Comparison of ENCODE assay signal across 12 cellular contexts in genomic region chr4:86947494-86948120, GRCh38. TPM values are rescaled to one million over a fixed set of nuclear protein-coding genes. Genes with fewer than 3 reads are reported as not detected.
A peak's percentile ranks its signal among the peaks of the same experiment; 100 is the strongest.
DNase-seq lines count a peak whose midpoint lies in the region; ATAC-seq and TF ChIP-seq lines count a peak whose summit lies in the region.
"Had no signal": no experiment of that assay in that cellular context is flagged by ENCODE, and none has a peak within 500 bp of the region (broad histone marks: within the 10 kb centered on the region; RNA-seq: fewer than 3 reads in every experiment).

No MANE protein-coding gene starts in this region.

- H3K27ac ChIP-seq in neural progenitor cell, result peak overlapping the region; percentile 75
- H3K27ac ChIP-seq: coronary artery, RWPE1 had no signal

- H3K79me2 ChIP-seq in neural progenitor cell (ENCODE audit: low read depth), result peaks cover 68% of the 10 kb centered on the region

- no peaks in the 10 kb centered on the region for H3K36me3 ChIP-seq in neural progenitor cell

- no peaks in the 10 kb centered on the region for H3K9me3 Mint-ChIP-seq in activated T-cell treated with anti-CD3 and anti-CD28 coated beads, Interleukin-2, amount 50 U/mL, for 72 hours
- no peaks in the 10 kb centered on the region for H3K9me3 Mint-ChIP-seq in activated T-helper 17 cell treated with anti-CD3 and anti-CD28 coated beads, Interleukin-2, amount 50 U/mL, for 72 hours
- no peaks in the 10 kb centered on the region for H3K9me3 Mint-ChIP-seq in neural progenitor cell

- ATAC-seq in activated T-cell treated with anti-CD3 and anti-CD28 coated beads, Interleukin-2, amount 50 U/mL, for 72 hours (replicated peaks in 1 of 2), result no peak
- ATAC-seq in HG03095 (IDR thresholded peaks at IDR 0.05; ENCODE audit: unreplicated experiment), result peak; percentile 38
- no peak for ATAC-seq in activated T-helper 17 cell treated with anti-CD3 and anti-CD28 coated beads, Interleukin-2, amount 50 U/mL, for 72 hours (replicated peaks)

- no peak overlapping the region for H3K4me3 ChIP-seq in neural progenitor cell
- H3K4me3 ChIP-seq: coronary artery had no signal

- peak overlapping the region in 1 of 2 donors; percentile 44 for H3K4me3 Mint-ChIP-seq in activated T-cell treated with anti-CD3 and anti-CD28 coated beads, Interleukin-2, amount 50 U/mL, for 72 hours
- H3K4me3 Mint-ChIP-seq in activated T-helper 17 cell treated with anti-CD3 and anti-CD28 coated beads, Interleukin-2, amount 50 U/mL, for 72 hours, result peak overlapping the region; percentile 8
- H3K4me3 Mint-ChIP-seq in neural progenitor cell, result no peak overlapping the region

- peak overlapping the region; percentile 23 for H3K4me2 ChIP-seq in neural progenitor cell

- no peak for TF ChIP-seq CTCF in neural progenitor cell (IDR thresholded peaks at IDR 0.05)

- H3K4me1 ChIP-seq in neural progenitor cell, result peaks cover 44% of the 10 kb centered on the region

- H4K20me1 ChIP-seq in neural progenitor cell (ENCODE audit: low read depth), result no peaks in the 10 kb centered on the region

- H3K4me1 Mint-ChIP-seq in activated T-cell treated with anti-CD3 and anti-CD28 coated beads, Interleukin-2, amount 50 U/mL, for 72 hours (ENCODE audit: low read depth), result peaks cover 35% of the 10 kb centered on the region
- H3K4me1 Mint-ChIP-seq in activated T-helper 17 cell treated with anti-CD3 and anti-CD28 coated beads, Interleukin-2, amount 50 U/mL, for 72 hours, result peaks cover 22% of the 10 kb centered on the region
- H3K4me1 Mint-ChIP-seq in neural progenitor cell, result peaks cover 35% of the 10 kb centered on the region

- peaks cover 0 to 5% of the 10 kb centered on the region in 2 donors for H3K36me3 Mint-ChIP-seq in activated T-cell treated with anti-CD3 and anti-CD28 coated beads, Interleukin-2, amount 50 U/mL, for 72 hours (ENCODE audit: insufficient read depth in 2 of 2)
- H3K36me3 Mint-ChIP-seq in activated T-helper 17 cell treated with anti-CD3 and anti-CD28 coated beads, Interleukin-2, amount 50 U/mL, for 72 hours (ENCODE audit: low read depth), result peaks cover 41% of the 10 kb centered on the region
- no peaks in the 10 kb centered on the region for H3K36me3 Mint-ChIP-seq in neural progenitor cell

- H3K9me3 ChIP-seq in neural progenitor cell (ENCODE audit: low read depth), result no peaks in the 10 kb centered on the region

- peaks cover 22% of the 10 kb centered on the region for H3F3A ChIP-seq in neural progenitor cell (ENCODE audit: low read depth)

- H3K27me3 ChIP-seq in neural progenitor cell, result no peaks in the 10 kb centered on the region

- DNase-seq in activated T-cell treated with anti-CD3 and anti-CD28 coated beads, Interleukin-2, amount 50 U/mL, for 72 hours, result no peak
- no peak for DNase-seq in activated T-cell treated with anti-CD3 and anti-CD28 coated beads, Interleukin-2, amount 50 U/mL, for 48 hours
- DNase-seq in neural progenitor cell (ENCODE audit: low spot score) (no peak), epidermal melanocyte (ENCODE audit: insufficient read length, low spot score) (no peak), DMS153 (lab: John Stamatoyannopoulos, UW) (no peak), RPMI8226 (no peak)
- DNase-seq: midbrain, NCI-H1436 had no signal

- peak overlapping the region; percentile 61 for H3K27ac Mint-ChIP-seq in activated T-cell treated with anti-CD3 and anti-CD28 coated beads, Interleukin-2, amount 50 U/mL, for 72 hours
- H3K27ac Mint-ChIP-seq in activated T-helper 17 cell treated with anti-CD3 and anti-CD28 coated beads, Interleukin-2, amount 50 U/mL, for 72 hours, result no peak overlapping the region
- no peak overlapping the region for H3K27ac Mint-ChIP-seq in neural progenitor cell

- H3K9ac ChIP-seq in neural progenitor cell, result no peak overlapping the region

- no peaks in the 10 kb centered on the region for H3K27me3 Mint-ChIP-seq in activated T-cell treated with anti-CD3 and anti-CD28 coated beads, Interleukin-2, amount 50 U/mL, for 72 hours (ENCODE audit: low read depth)
- no peaks in the 10 kb centered on the region for H3K27me3 Mint-ChIP-seq in activated T-helper 17 cell treated with anti-CD3 and anti-CD28 coated beads, Interleukin-2, amount 50 U/mL, for 72 hours
- H3K27me3 Mint-ChIP-seq in neural progenitor cell (ENCODE audit: insufficient read depth, low read depth), result no peaks in the 10 kb centered on the region

- H2AFZ ChIP-seq in neural progenitor cell (replicated peaks), result no peak overlapping the region

RNA-seq across cellular contexts. Expression of gene AFF1, which starts 12.8 kb away (rescaled TPM):
- 10 to 100 TPM; 57.5 to 68.6 TPM for total RNA-seq in activated T-cell treated with anti-CD3 and anti-CD28 coated beads, Interleukin-2, amount 50 U/mL, for 72 hours
- total RNA-seq in activated T-helper 17 cell treated with anti-CD3 and anti-CD28 coated beads, Interleukin-2, amount 50 U/mL, for 72 hours, result 10 to 100 TPM; 64.2 to 80.5 TPM
- total RNA-seq in neural progenitor cell (ENCODE audit: low replicate concordance), result 25.5 and 29.0 TPM in 2 replicates

RNA-seq across cellular contexts. Expression of gene C4orf36, which starts 55.4 kb away (rescaled TPM):
- under 1 TPM in 1 of 2 donors, not detected in 1; 0.38 TPM for total RNA-seq in activated T-cell treated with anti-CD3 and anti-CD28 coated beads, Interleukin-2, amount 50 U/mL, for 72 hours
- not detected for total RNA-seq in activated T-helper 17 cell treated with anti-CD3 and anti-CD28 coated beads, Interleukin-2, amount 50 U/mL, for 72 hours
- 5.7 and 8.6 TPM in 2 replicates for total RNA-seq in neural progenitor cell (ENCODE audit: low replicate concordance)
